In genomic region chr10:92688927-92689662, GRCh38 we compare ENCODE assay signal across 9 cellular contexts. TPM values are rescaled to one million over a fixed set of nuclear protein-coding genes. Genes with fewer than 3 reads are reported as not detected.
DNase-seq lines count a peak whose midpoint lies in the region; ATAC-seq, FAIRE-seq and TF ChIP-seq lines count a peak whose summit lies in the region.
"Had no signal": no experiment of that assay in that cellular context is flagged by ENCODE, and none has a peak within 500 bp of the region (broad histone marks: within the 10 kb centered on the region; RNA-seq: fewer than 3 reads in every experiment).

No MANE protein-coding gene starts in this region.

- FAIRE-seq in astrocyte (lab: Jason Lieb, UNC) = no peak
- FAIRE-seq: TTC549 had no signal

- 4 to 6% methylated on average over 51 to 62 of the region's 63 CpGs for WGBS in GM23248 (ENCODE audit: low coverage in 1 of 2, low lambda C conversion rate in 2 of 2, missing lambda C conversion rate in 2 of 2), 2 experiments

- peaks cover 38% of the 10 kb centered on the region for H3K9me3 Mint-ChIP-seq in astrocyte (ENCODE audit: unreplicated experiment)

- 0 out of 2 replicates have a peak, but pooled peaks cover 1% of the 10 kb centered on the region for H3F3A ChIP-seq in GM23248 (ENCODE audit: insufficient read depth)

- no peaks in the 10 kb centered on the region for H4K20me1 ChIP-seq in DND-41 (ENCODE audit: insufficient read depth, low read length)
- no peaks in the 10 kb centered on the region for H4K20me1 ChIP-seq in GM23248 (ENCODE audit: insufficient read depth)
- H4K20me1 ChIP-seq in astrocyte (ENCODE audit: insufficient read depth, low read length) = no peaks in the 10 kb centered on the region

- peaks cover 27% of the 10 kb centered on the region for H3K4me1 ChIP-seq in DND-41 (ENCODE audit: insufficient read depth, low read length)
- no peaks in the 10 kb centered on the region for H3K4me1 ChIP-seq in GM23248 (ENCODE audit: insufficient read depth)
- H3K4me1 ChIP-seq in astrocyte (ENCODE audit: insufficient read depth, low read length) = peaks cover 13% of the 10 kb centered on the region
- peaks cover 16% of the 10 kb centered on the region; the same call in 1 of the 2 replicates for H3K4me1 ChIP-seq in iPS-20b (ENCODE audit: insufficient read depth, low read length)

- H3K36me3 ChIP-seq in DND-41 (ENCODE audit: insufficient read depth, low read length) = no peaks in the 10 kb centered on the region
- H3K36me3 ChIP-seq in GM23248 (ENCODE audit: low read depth) = no peaks in the 10 kb centered on the region
- no peaks in the 10 kb centered on the region for H3K36me3 ChIP-seq in astrocyte (ENCODE audit: insufficient read depth, low read length)
- no peaks in the 10 kb centered on the region for H3K36me3 ChIP-seq in iPS-20b (ENCODE audit: insufficient read depth, low read depth, low read length)

- no peaks in the 10 kb centered on the region for H3K79me2 ChIP-seq in DND-41 (ENCODE audit: insufficient read depth, low read length)
- H3K79me2 ChIP-seq in GM23248 (ENCODE audit: insufficient read depth) = no peaks in the 10 kb centered on the region
- H3K79me2 ChIP-seq in astrocyte (ENCODE audit: insufficient read depth, low read length) = no peaks in the 10 kb centered on the region

- peaks cover 4% of the 10 kb centered on the region for H3K36me3 Mint-ChIP-seq in astrocyte (ENCODE audit: low read depth, unreplicated experiment)

- H3K9ac ChIP-seq in DND-41 (ENCODE audit: low read depth, low read length) (peak overlapping the region; percentile 55), GM23248 (no peak overlapping the region), astrocyte (ENCODE audit: low read length) (peak overlapping the region; percentile 64), iPS-20b (ENCODE audit: low read depth, low read length) (no peak overlapping the region)

- H3K9me3 ChIP-seq in DND-41 (ENCODE audit: insufficient read depth, low read length, severe bottlenecking) (no peaks in the 10 kb centered on the region), GM23248 (ENCODE audit: low read depth) (no peaks in the 10 kb centered on the region), astrocyte (ENCODE audit: insufficient read depth, low read depth, low read length) (no peaks in the 10 kb centered on the region), iPS-20b (ENCODE audit: insufficient read depth, low read depth, low read length) (no peaks in the 10 kb centered on the region)

- DNase-seq in DND-41 (no peak), GM23248 (peak; percentile 45), NCI-H2227 (lab: John Stamatoyannopoulos, UW; ENCODE audit: unreplicated experiment) (peak; percentile 48), astrocyte (ENCODE audit: low read depth) (peak; percentile 36), mucosa of gallbladder (ENCODE audit: low spot score) (no peak), SW 1271 (lab: John Stamatoyannopoulos, UW) (no peak)

- TF ChIP-seq CTCF in DND-41 (IDR thresholded peaks at IDR 0.05; ENCODE audit: borderline replicate concordance, extremely low read depth, low read length, poor library complexity, severe bottlenecking) (no peak), astrocyte (IDR thresholded peaks at IDR 0.05; ENCODE audit: insufficient read depth, low read depth, low read length) (no peak)

- peaks cover 1% of the 10 kb centered on the region for H3K4me1 Mint-ChIP-seq in astrocyte (ENCODE audit: low read depth, unreplicated experiment)

- H3K27ac ChIP-seq in DND-41 (ENCODE audit: low read length) (no peak overlapping the region), GM23248 (no peak overlapping the region), astrocyte (ENCODE audit: low read depth, low read length) (no peak overlapping the region), iPS-20b (ENCODE audit: low read length) (no peak overlapping the region), skin epidermis (peak overlapping the region in 17 of 21 experiments; percentile 10 to 93 (median 59))

- H3K4me3 Mint-ChIP-seq in astrocyte (ENCODE audit: unreplicated experiment) = peak overlapping the region; percentile 21

- peaks cover 62% of the 10 kb centered on the region for H3K27me3 Mint-ChIP-seq in astrocyte (ENCODE audit: low read depth, unreplicated experiment)

- in situ Hi-C loops in GM23248 (cut with MboI) = no loop called here

- H3K4me2 ChIP-seq in DND-41 (ENCODE audit: insufficient read depth, low read length) = peak overlapping the region; percentile 79
- H3K4me2 ChIP-seq in GM23248 (ENCODE audit: unreplicated experiment) = peak overlapping the region; percentile 71
- H3K4me2 ChIP-seq in astrocyte (ENCODE audit: low read length) = peak overlapping the region; percentile 87

- no peaks in the 10 kb centered on the region for H3K9me2 ChIP-seq in GM23248 (ENCODE audit: insufficient read depth)

- H3K27me3 ChIP-seq in DND-41 (ENCODE audit: insufficient read depth, low read length, poor library complexity) (peaks cover 22% of the 10 kb centered on the region), GM23248 (replicated peaks; ENCODE audit: insufficient read depth) (peaks cover 44% of the 10 kb centered on the region), astrocyte (ENCODE audit: insufficient read depth, low read length) (peaks cover 34% of the 10 kb centered on the region), iPS-20b (ENCODE audit: insufficient read depth, low read length) (peaks cover 86% of the 10 kb centered on the region)

- no peak overlapping the region for H3K27ac Mint-ChIP-seq in astrocyte (ENCODE audit: unreplicated experiment)

- no peak; the same call in 2 of the 3 replicates for ATAC-seq in DND-41 (ENCODE audit: insufficient read depth, low read depth)

- H3K4me3 ChIP-seq in DND-41 (ENCODE audit: low read depth in 1 of 2, low read length in 2 of 2) = peak overlapping the region; percentile 19 to 57; a peak in 3 of 4 replicates
- peak overlapping the region; percentile 59 for H3K4me3 ChIP-seq in GM23248
- peak overlapping the region; percentile 47 for H3K4me3 ChIP-seq in astrocyte (ENCODE audit: insufficient read depth, low read depth, low read length)
- peak overlapping the region; percentile 57; the same call in 1 of the 2 replicates for H3K4me3 ChIP-seq in iPS-20b (ENCODE audit: low read length)
- H3K4me3 ChIP-seq in skin epidermis = peak overlapping the region; percentile 51 to 61 (median 57)

- H2AFZ ChIP-seq in DND-41 (ENCODE audit: low read depth, low read length) (peak overlapping the region; percentile 45), GM23248 (peak overlapping the region; percentile 67), astrocyte (ENCODE audit: low read depth, low read length) (peak overlapping the region; percentile 85)

RNA-seq across cellular contexts. Expression of gene HHEX, which starts 0.7 kb away (rescaled TPM):
- 0.13 and 0.54 TPM in 2 replicates for total RNA-seq in GM23248 (2014; rRNA removed; shearing (Covaris generic))
- polyA plus RNA-seq in GM23248 (2016; fragmentation: Nextera tagmentation; extraction: Ambion mirVana) = 0.10 and 0.32 TPM in 2 replicates
- not detected in 2 replicates for total RNA-seq in astrocyte
- total RNA-seq in mucosa of gallbladder = 69.2 TPM

Comparison
In these comparisons a context has a peak if more than half of its experiments do, and no peak if none do; other contexts are left out.
1. DNase-seq: peak in GM23248 (single experiment), NCI-H2227 (single experiment) and astrocyte (single experiment); none in DND-41 (single experiment), mucosa of gallbladder (single experiment) and SW 1271 (0 of 2).
2. H3K27ac ChIP-seq: peak in skin epidermis (17 of 21); none in DND-41 (single experiment), GM23248 (single experiment), astrocyte (single experiment) and iPS-20b (single experiment).
3. H3K9ac ChIP-seq: peak in DND-41 (single experiment) and astrocyte (single experiment); none in GM23248 (single experiment) and iPS-20b (single experiment).
4. RNA of gene HHEX, which starts 0.7 kb away (total RNA-seq): 69.2 TPM in mucosa of gallbladder (single experiment); 0.13 to 0.54 TPM in GM23248 and not detected in astrocyte; every median in the first group is over 10 times any median in the second.
5. Peak in every context shown above with its lines, with median percentiles within 50 percentile points of each other: H2AFZ ChIP-seq, H3K4me2 ChIP-seq and H3K4me3 ChIP-seq.